Comparison of ENCODE assay signal across 14 cellular contexts in genomic region chr5:139775872-139776271, GRCh38. TPM values are rescaled to one million over a fixed set of nuclear protein-coding genes. Genes with fewer than 3 reads are reported as not detected.
"Had no signal": no experiment of that assay in that cellular context is flagged by ENCODE, and none has a peak within 500 bp of the region (broad histone marks: within the 10 kb centered on the region; RNA-seq: fewer than 3 reads in every experiment).

No MANE protein-coding gene starts in this region.

- H3K27ac Mint-ChIP-seq: endodermal cell, nephron, type B pancreatic cell had no signal

- H3K36me3 ChIP-seq: heart left ventricle, sigmoid colon, suprapubic skin, thyroid gland, uterus had no signal

- H3K4me3 ChIP-seq: mucosa of descending colon, sigmoid colon, skin epidermis, suprapubic skin, thyroid gland, uterus had no signal

- H3K9me3 ChIP-seq: heart left ventricle, mucosa of descending colon, sigmoid colon, suprapubic skin, thyroid gland, uterus had no signal

- H3K9me3 Mint-ChIP-seq: endodermal cell, nephron, type B pancreatic cell had no signal

- DNase-seq: foreskin keratinocyte had no signal

- H3K36me3 Mint-ChIP-seq: type B pancreatic cell had no signal

- H3K27ac ChIP-seq: foreskin keratinocyte, heart left ventricle, sigmoid colon, skin epidermis, suprapubic skin, thyroid gland, uterus had no signal

- H3K4me1 Mint-ChIP-seq: endodermal cell, nephron had no signal

- H3K4me1 ChIP-seq: foreskin keratinocyte, uterus had no signal

- H3K4me3 Mint-ChIP-seq: endodermal cell, nephron, type B pancreatic cell had no signal

- H3K27me3 ChIP-seq: heart left ventricle, sigmoid colon, suprapubic skin, thyroid gland, uterus had no signal

RNA-seq across cellular contexts. Expression of gene PSD2, which starts 19.7 kb away (rescaled TPM):
- total RNA-seq: endothelial cell of umbilical vein, foreskin keratinocyte, myocyte had no signal
- polyA plus RNA-seq: endothelial cell of umbilical vein, foreskin keratinocyte, mammary epithelial cell had no signal
